Comparison of ENCODE assay signal across 1 cellular context in genomic region chr12:52146822-52147366, GRCh38.
TF ChIP-seq lines count a peak whose summit lies in the region.

No MANE protein-coding gene starts in this region.

TF ChIP-seq in IMR-90, 13 proteins besides CTCF, POLR2A, EP300 and RAD21 (continued from another document):
- TF ChIP-seq, protein P1, sequence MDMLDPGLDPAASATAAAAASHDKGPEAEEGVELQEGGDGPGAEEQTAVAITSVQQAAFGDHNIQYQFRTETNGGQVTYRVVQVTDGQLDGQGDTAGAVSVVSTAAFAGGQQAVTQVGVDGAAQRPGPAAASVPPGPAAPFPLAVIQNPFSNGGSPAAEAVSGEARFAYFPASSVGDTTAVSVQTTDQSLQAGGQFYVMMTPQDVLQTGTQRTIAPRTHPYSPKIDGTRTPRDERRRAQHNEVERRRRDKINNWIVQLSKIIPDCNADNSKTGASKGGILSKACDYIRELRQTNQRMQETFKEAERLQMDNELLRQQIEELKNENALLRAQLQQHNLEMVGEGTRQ (IDR thresholded peaks at IDR 0.05; ENCODE audit: low read depth, low read length): no peak
- TF ChIP-seq MAZ (IDR thresholded peaks at IDR 0.05; ENCODE audit: borderline replicate concordance, low read depth, low read length) (no peak; the same call in 1 of the 2 replicates), FOS (IDR thresholded peaks at IDR 0.05; ENCODE audit: low read depth, low read length) (no peak), NFE2L2 (IDR thresholded peaks at IDR 0.05; ENCODE audit: low read depth, low read length) (no peak)
